23 cellular contexts compared by ENCODE assay signal in genomic region chr5:160171656-160172055, GRCh38. TPM values are rescaled to one million over a fixed set of nuclear protein-coding genes. Genes with fewer than 3 reads are reported as not detected.
DNase-seq lines count a peak whose midpoint lies in the region; ATAC-seq, FAIRE-seq and TF ChIP-seq lines count a peak whose summit lies in the region.
"Had no signal": no experiment of that assay in that cellular context is flagged by ENCODE, and none has a peak within 500 bp of the region (broad histone marks: within the 10 kb centered on the region; RNA-seq: fewer than 3 reads in every experiment).

No MANE protein-coding gene starts in this region.

- DNase-seq in DMS 273 (lab: John Stamatoyannopoulos, UW; ENCODE audit: unreplicated experiment), result peak; percentile 42
- no peak for DNase-seq in DMS 273 treated with DMSO at 0.1 percent for 48 hours (lab: John Stamatoyannopoulos, UW)
- DNase-seq in NCI-H526 (lab: John Stamatoyannopoulos, UW), result peak; percentile 64 to 74
- DNase-seq in bronchial epithelial cell (ENCODE audit: low read depth), result peak; percentile 34
- DNase-seq in mesenchymal stem cell, result peak; percentile 17
- no peak for DNase-seq in CD1c-positive myeloid dendritic cell (ENCODE audit: extremely low spot score)
- DNase-seq in mesendoderm, result no peak
- DNase-seq: activated B cell treated with CpG ODN at 0.5 μM for 24 hours; activated CD4-positive, alpha-beta memory T cell treated with anti-CD3 and anti-CD28 coated beads for 36 hours; activated gamma-delta T cell; activated T-cell treated with anti-CD3 and anti-CD28 coated beads for 4 hours; AML-193; erythroblast; mucosa of descending colon; NCI-H1105 treated with DMSO at 0.1 percent for 48 hours; PC-9; T-helper 9 cell; upper lobe of right lung had no signal

- H3K23ac ChIP-seq in mesenchymal stem cell (ENCODE audit: low read length in 2 of 2) (no peak overlapping the region), mesendoderm (ENCODE audit: low read length) (no peak overlapping the region)

- peak overlapping the region in 1 of 2 experiments; percentile 68 for H2BK12ac ChIP-seq in mesenchymal stem cell (ENCODE audit: low read length in 2 of 2)

- H3K14ac ChIP-seq in mesenchymal stem cell (ENCODE audit: low read length in 2 of 2), result no peak overlapping the region

- H3K4me3 ChIP-seq in bronchial epithelial cell (ENCODE audit: low read depth, low read length) (no peak overlapping the region), mesenchymal stem cell (ENCODE audit: insufficient read depth in 1 of 2, low read depth in 1 of 2, low read length in 2 of 2) (no peak overlapping the region), mesendoderm (ENCODE audit: low read length) (no peak overlapping the region)
- H3K4me3 ChIP-seq: mucosa of descending colon, PC-9, upper lobe of right lung had no signal

- H4K8ac ChIP-seq in mesenchymal stem cell (ENCODE audit: low read length) (no peak overlapping the region), mesendoderm (ENCODE audit: low read depth, low read length) (no peak overlapping the region)

- H3K18ac ChIP-seq in mesenchymal stem cell (ENCODE audit: low read depth in 1 of 2, low read length in 2 of 2), result no peak overlapping the region
- H3K18ac ChIP-seq in mesendoderm (ENCODE audit: low read length), result no peak overlapping the region

- H2BK15ac ChIP-seq in mesenchymal stem cell (ENCODE audit: low read depth, poor library complexity, severe bottlenecking) (no peak overlapping the region), mesendoderm (replicated peaks; ENCODE audit: low read depth) (no peak overlapping the region)

- H3K36me3 ChIP-seq in bronchial epithelial cell (ENCODE audit: control insufficient read depth, insufficient read depth, low read length) (no peaks in the 10 kb centered on the region), mesenchymal stem cell (ENCODE audit: control insufficient read depth in 1 of 2, insufficient read depth in 2 of 2, low read depth in 1 of 2, low read length in 2 of 2) (no peaks in the 10 kb centered on the region), mesendoderm (ENCODE audit: control insufficient read depth, insufficient read depth, low read length) (no peaks in the 10 kb centered on the region)
- H3K36me3 ChIP-seq: neutrophil, upper lobe of right lung had no signal

- H3K27ac ChIP-seq in mesenchymal stem cell (ENCODE audit: low read length, poor library complexity, severe bottlenecking) (no peak overlapping the region), mesendoderm (ENCODE audit: low read depth, low read length) (no peak overlapping the region)
- H3K27ac ChIP-seq: 22Rv1, neutrophil, PC-9, upper lobe of right lung had no signal

- no peak overlapping the region for H2BK120ac ChIP-seq in mesenchymal stem cell (ENCODE audit: low read depth, low read length)
- H2BK120ac ChIP-seq in mesendoderm (ENCODE audit: low read depth, low read length), result no peak overlapping the region

- no peak for FAIRE-seq in bronchial epithelial cell (lab: Jason Lieb, UNC)

- H3K4me2 ChIP-seq in mesenchymal stem cell (ENCODE audit: low read length, poor library complexity, severe bottlenecking), result no peak overlapping the region
- no peak overlapping the region for H3K4me2 ChIP-seq in mesendoderm (ENCODE audit: low read length)
- H3K4me2 ChIP-seq: PC-9 had no signal

- H3K79me2 ChIP-seq in mesendoderm (ENCODE audit: control insufficient read depth, insufficient read depth, low read length), result no peaks in the 10 kb centered on the region

- H4K5ac ChIP-seq in mesendoderm (ENCODE audit: low read length), result no peak overlapping the region

- H3K79me1 ChIP-seq in mesenchymal stem cell (replicated peaks; ENCODE audit: low read length, poor library complexity, severe bottlenecking) (no peaks in the 10 kb centered on the region), mesendoderm (ENCODE audit: low read length) (no peaks in the 10 kb centered on the region)

- no peaks in the 10 kb centered on the region for H3K9me3 ChIP-seq in mesenchymal stem cell (ENCODE audit: control insufficient read depth, low read length)
- H3K9me3 ChIP-seq: mucosa of descending colon, neutrophil, upper lobe of right lung had no signal

- H2BK5ac ChIP-seq in mesenchymal stem cell (ENCODE audit: low read depth, low read length, poor library complexity, severe bottlenecking) (no peak overlapping the region), mesendoderm (ENCODE audit: low read length) (no peak overlapping the region)

- H3K56ac ChIP-seq in mesendoderm (ENCODE audit: low read length), result no peak overlapping the region

- H3K4me1 ChIP-seq in mesenchymal stem cell (ENCODE audit: control insufficient read depth, insufficient read depth, low read depth, low read length) (peaks cover 6% of the 10 kb centered on the region), mesendoderm (ENCODE audit: control insufficient read depth, low read depth, low read length) (peaks cover 3% of the 10 kb centered on the region)
- H3K4me1 ChIP-seq: upper lobe of right lung had no signal

- no peak overlapping the region for H3K9ac ChIP-seq in mesenchymal stem cell (ENCODE audit: low read length)
- H3K9ac ChIP-seq in mesendoderm (ENCODE audit: low read length), result no peak overlapping the region

- no peak overlapping the region for H3K4ac ChIP-seq in mesenchymal stem cell (ENCODE audit: low read depth in 1 of 2, low read length in 2 of 2)
- no peak overlapping the region for H3K4ac ChIP-seq in mesendoderm (ENCODE audit: low read depth, low read length)

- H2AK5ac ChIP-seq in mesenchymal stem cell (ENCODE audit: low read length, severe bottlenecking) (no peak overlapping the region), mesendoderm (ENCODE audit: low read length) (no peak overlapping the region)

- ATAC-seq in HG02798 (IDR thresholded peaks at IDR 0.05; ENCODE audit: poor library complexity, unreplicated experiment), result no peak
- ATAC-seq: mucosa of descending colon, upper lobe of right lung had no signal

- 91% methylated on average over 2 of the region's 2 CpGs for WGBS in mesenchymal stem cell
- WGBS in mesendoderm (ENCODE audit: extremely low coverage, insufficient coverage, low lambda C conversion rate), result no CpG with 5 or more reads among the region's 2 CpGs

- no peak for TF ChIP-seq CTCF in bronchial epithelial cell (IDR thresholded peaks at IDR 0.05; ENCODE audit: insufficient read depth, low read length, severe bottlenecking)

- no peaks in the 10 kb centered on the region for H3K27me3 ChIP-seq in bronchial epithelial cell (ENCODE audit: control insufficient read depth, insufficient read depth, low read length)
- peaks cover 0 to 9% of the 10 kb centered on the region in 2 experiments for H3K27me3 ChIP-seq in mesenchymal stem cell (ENCODE audit: control insufficient read depth in 1 of 2, insufficient read depth in 1 of 2, low read length in 2 of 2)
- no peaks in the 10 kb centered on the region for H3K27me3 ChIP-seq in mesendoderm (ENCODE audit: insufficient read depth, low read length, poor library complexity)
- H3K27me3 ChIP-seq: neutrophil, upper lobe of right lung had no signal

- H2AFZ ChIP-seq in mesenchymal stem cell (ENCODE audit: low read depth, low read length), result no peak overlapping the region
- H2AFZ ChIP-seq: PC-9 had no signal

- H4K91ac ChIP-seq in mesenchymal stem cell (ENCODE audit: low read length), result no peak overlapping the region

RNA-seq across cellular contexts. Expression of gene PWWP2A, which starts 52.4 kb away (rescaled TPM):
- total RNA-seq in bronchial epithelial cell, result 10.8 and 13.1 TPM in 2 replicates
- polyA plus RNA-seq in mesenchymal stem cell (2013, experiment 1 of 2), result 24.0 TPM
- polyA plus RNA-seq in mesenchymal stem cell (2013, experiment 2 of 2), result 22.5 TPM
- 29.9 TPM for polyA plus RNA-seq in mesendoderm (2013, experiment 1 of 2)
- polyA plus RNA-seq in mesendoderm (2013, experiment 2 of 2), result 29.7 TPM

RNA-seq across cellular contexts. Expression of gene FABP6, which starts 57.6 kb away (rescaled TPM):
- 0.77 TPM in 1 of 2 replicates, not detected in the other for total RNA-seq in bronchial epithelial cell
- polyA plus RNA-seq in mesenchymal stem cell (2013, experiment 1 of 2), result not detected
- polyA plus RNA-seq in mesenchymal stem cell (2013, experiment 2 of 2), result 0.10 TPM
- polyA plus RNA-seq in mesendoderm (2013, experiment 1 of 2), result 6.5 TPM
- polyA plus RNA-seq in mesendoderm (2013, experiment 2 of 2), result 5.7 TPM
- total RNA-seq: activated B cell treated with CpG ODN at 0.5 μM for 24 hours; activated CD4-positive, alpha-beta memory T cell treated with anti-CD3 and anti-CD28 coated beads for 36 hours; LHCN-M2; mucosa of descending colon; upper lobe of right lung had no signal
- polyA plus RNA-seq: adipose tissue had no signal

Comparison
In these comparisons a context has a peak if more than half of its experiments do, and no peak if none do; other contexts are left out.
1. DNase-seq: peak in DMS 273 (single experiment), NCI-H526 (2 of 2), bronchial epithelial cell (single experiment) and mesenchymal stem cell (single experiment); none in DMS 273 treated with DMSO at 0.1 percent for 48 hours (single experiment), CD1c-positive myeloid dendritic cell (single experiment) and mesendoderm (single experiment).